28 cellular contexts compared by ENCODE assay signal in genomic region chr21:31408306-31409088, GRCh38.
DNase-seq lines count a peak whose midpoint lies in the region; ATAC-seq and TF ChIP-seq lines count a peak whose summit lies in the region.
"Had no signal": no experiment of that assay in that cellular context is flagged by ENCODE, and none has a peak within 500 bp of the region (broad histone marks: within the 10 kb centered on the region; RNA-seq: fewer than 3 reads in every experiment).

No MANE protein-coding gene starts in this region.

- TF ChIP-seq CTCF in heart right ventricle (IDR thresholded peaks at IDR 0.05): no peak
- TF ChIP-seq CTCF in nephron progenitor cell (IDR thresholded peaks at IDR 0.05): no peak
- no peak for TF ChIP-seq CTCF in mucosa of descending colon (IDR thresholded peaks at IDR 0.05)

- H3K36me3 ChIP-seq in heart right ventricle (no peaks in the 10 kb centered on the region), aorta (ENCODE audit: control insufficient read depth in 1 of 2, insufficient read depth in 2 of 2, low read length in 1 of 2) (no peaks in the 10 kb centered on the region), mucosa of descending colon (ENCODE audit: low read depth) (no peaks in the 10 kb centered on the region)
- H3K36me3 ChIP-seq in effector memory CD4-positive, alpha-beta T cell (ENCODE audit: control insufficient read depth, insufficient read depth, low read length): no peaks in the 10 kb centered on the region
- H3K36me3 ChIP-seq: ovary, right lobe of liver, transverse colon had no signal

- no peaks in the 10 kb centered on the region for H3K36me3 Mint-ChIP-seq in activated CD8-positive, alpha-beta memory T cell treated with anti-CD3 and anti-CD28 coated beads, Interleukin-2, amount 10 ng/mL, durations not matched to agents 7 days and 5 days
- peaks cover 10% of the 10 kb centered on the region for H3K36me3 Mint-ChIP-seq in nephron progenitor cell (ENCODE audit: low read depth)
- H3K36me3 Mint-ChIP-seq: activated CD4-positive, alpha-beta memory T cell treated with anti-CD3 and anti-CD28 coated beads for 36 hours; CD4-positive, alpha-beta memory T cell; natural killer cell had no signal

- no peak overlapping the region for H3K27ac Mint-ChIP-seq in activated CD8-positive, alpha-beta memory T cell treated with anti-CD3 and anti-CD28 coated beads, Interleukin-2, amount 10 ng/mL, durations not matched to agents 7 days and 5 days
- peak overlapping the region; percentile 53 for H3K27ac Mint-ChIP-seq in nephron progenitor cell
- H3K27ac Mint-ChIP-seq: activated CD4-positive, alpha-beta memory T cell treated with anti-CD3 and anti-CD28 coated beads for 36 hours; CD4-positive, alpha-beta memory T cell; HFFc6; natural killer cell; stimulated activated naive CD8-positive, alpha-beta T cell treated with anti-CD3 and anti-CD28 coated beads, Interleukin-15, Interleukin-2, amounts not matched to agents 100 ng/mL and 50 ng/mL, for 24 hours had no signal

- H3K4me3 Mint-ChIP-seq in activated CD8-positive, alpha-beta memory T cell treated with anti-CD3 and anti-CD28 coated beads, Interleukin-2, amount 10 ng/mL, durations not matched to agents 7 days and 5 days: no peak overlapping the region
- no peak overlapping the region for H3K4me3 Mint-ChIP-seq in nephron progenitor cell
- H3K4me3 Mint-ChIP-seq: activated CD4-positive, alpha-beta memory T cell treated with anti-CD3 and anti-CD28 coated beads for 36 hours; activated T-cell treated with anti-CD3 and anti-CD28 coated beads, Interleukin-2, amount 50 U/mL, for 4 hours; CD4-positive, alpha-beta memory T cell; HFFc6; natural killer cell; stimulated activated naive CD8-positive, alpha-beta T cell treated with anti-CD3 and anti-CD28 coated beads, Interleukin-15, Interleukin-2, amounts not matched to agents 100 ng/mL and 50 ng/mL, for 24 hours had no signal

- no peaks in the 10 kb centered on the region for H3K9me3 Mint-ChIP-seq in activated CD8-positive, alpha-beta memory T cell treated with anti-CD3 and anti-CD28 coated beads, Interleukin-2, amount 10 ng/mL, durations not matched to agents 7 days and 5 days (ENCODE audit: low read depth)
- H3K9me3 Mint-ChIP-seq in nephron progenitor cell: no peaks in the 10 kb centered on the region
- H3K9me3 Mint-ChIP-seq: activated CD4-positive, alpha-beta memory T cell treated with anti-CD3 and anti-CD28 coated beads for 36 hours; activated T-cell treated with anti-CD3 and anti-CD28 coated beads, Interleukin-2, amount 50 U/mL, for 4 hours; CD4-positive, alpha-beta memory T cell; natural killer cell; stimulated activated naive CD8-positive, alpha-beta T cell treated with anti-CD3 and anti-CD28 coated beads, Interleukin-15, Interleukin-2, amounts not matched to agents 100 ng/mL and 50 ng/mL, for 24 hours had no signal

- H3K27me3 Mint-ChIP-seq in activated CD8-positive, alpha-beta memory T cell treated with anti-CD3 and anti-CD28 coated beads, Interleukin-2, amount 10 ng/mL, durations not matched to agents 7 days and 5 days: peaks cover 5% of the 10 kb centered on the region
- no peaks in the 10 kb centered on the region for H3K27me3 Mint-ChIP-seq in nephron progenitor cell (ENCODE audit: low read depth, poor library complexity)
- H3K27me3 Mint-ChIP-seq: activated CD4-positive, alpha-beta memory T cell treated with anti-CD3 and anti-CD28 coated beads for 36 hours; CD4-positive, alpha-beta memory T cell; stimulated activated naive CD8-positive, alpha-beta T cell treated with anti-CD3 and anti-CD28 coated beads, Interleukin-15, Interleukin-2, amounts not matched to agents 100 ng/mL and 50 ng/mL, for 24 hours had no signal

- CTCF ChIA-PET in activated CD8-positive, alpha-beta memory T cell treated with anti-CD3 and anti-CD28 coated beads, Interleukin-2, amount 10 ng/mL, durations not matched to agents 7 days and 5 days (lab: Charles Lee): no interaction called here

- H3K4me1 Mint-ChIP-seq in activated CD8-positive, alpha-beta memory T cell treated with anti-CD3 and anti-CD28 coated beads, Interleukin-2, amount 10 ng/mL, durations not matched to agents 7 days and 5 days: peaks cover 2% of the 10 kb centered on the region
- peaks cover 33% of the 10 kb centered on the region for H3K4me1 Mint-ChIP-seq in nephron progenitor cell
- H3K4me1 Mint-ChIP-seq: natural killer cell had no signal

- H3K4me1 ChIP-seq in heart right ventricle (peaks cover 0 to 4% (median 0%) of the 10 kb centered on the region in 9 donors), aorta (ENCODE audit: control insufficient read depth in 1 of 2, insufficient read depth in 2 of 2, low read length in 2 of 2) (no peaks in the 10 kb centered on the region), mucosa of descending colon (ENCODE audit: low read depth) (no peaks in the 10 kb centered on the region)
- H3K4me1 ChIP-seq in effector memory CD4-positive, alpha-beta T cell (ENCODE audit: control insufficient read depth, insufficient read depth, low read length, poor library complexity, severe bottlenecking): peaks cover 9% of the 10 kb centered on the region

- WGBS in heart right ventricle, 2 donors: 73 to 75% methylated on average over 10 of the region's 10 CpGs
- WGBS in aorta, 2 donors: 84 to 86% methylated on average over 10 of the region's 10 CpGs

- peak overlapping the region in 7 of 10 donors; percentile 17 to 67 (median 34) for H3K27ac ChIP-seq in heart right ventricle
- no peak overlapping the region for H3K27ac ChIP-seq in aorta (ENCODE audit: low read depth in 1 of 2, low read length in 2 of 2)
- no peak overlapping the region for H3K27ac ChIP-seq in effector memory CD4-positive, alpha-beta T cell (ENCODE audit: insufficient read depth, low read length, poor library complexity, severe bottlenecking)
- H3K27ac ChIP-seq: ovary, right lobe of liver had no signal

- no peak overlapping the region for H3K4me3 ChIP-seq in heart right ventricle
- no peak overlapping the region for H3K4me3 ChIP-seq in aorta (ENCODE audit: low read length in 2 of 2)
- no peak overlapping the region for H3K4me3 ChIP-seq in mucosa of descending colon
- H3K4me3 ChIP-seq in effector memory CD4-positive, alpha-beta T cell (ENCODE audit: insufficient read depth, low read depth, low read length, poor library complexity, severe bottlenecking): no peak overlapping the region
- H3K4me3 ChIP-seq: coronary artery, ovary, right lobe of liver, transverse colon had no signal

- H3K9me3 ChIP-seq in heart right ventricle (no peaks in the 10 kb centered on the region), aorta (ENCODE audit: control insufficient read depth, low read length) (no peaks in the 10 kb centered on the region), mucosa of descending colon (no peaks in the 10 kb centered on the region)
- H3K9me3 ChIP-seq in effector memory CD4-positive, alpha-beta T cell (ENCODE audit: control insufficient read depth, low read length): no peaks in the 10 kb centered on the region
- H3K9me3 ChIP-seq: ovary, right lobe of liver, transverse colon had no signal

- H3K27me3 ChIP-seq in heart right ventricle (no peaks in the 10 kb centered on the region), aorta (ENCODE audit: control insufficient read depth in 1 of 2, insufficient read depth in 2 of 2, low read length in 1 of 2) (no peaks in the 10 kb centered on the region)
- H3K27me3 ChIP-seq in effector memory CD4-positive, alpha-beta T cell (replicated peaks; ENCODE audit: control insufficient read depth, insufficient read depth, low read length, poor library complexity, severe bottlenecking): no peaks in the 10 kb centered on the region
- H3K27me3 ChIP-seq: ovary, right lobe of liver, transverse colon had no signal

- intact Hi-C loops in heart right ventricle (cut with DNase I): no loop called here
- intact Hi-C loops in aorta (cut with DNase I): no loop called here
- intact Hi-C loops in mucosa of descending colon (cut with DNase I, micrococcal nuclease): no loop called here

- no peak for ATAC-seq in activated CD8-positive, alpha-beta memory T cell treated with anti-CD3 and anti-CD28 coated beads, Interleukin-2, amount 10 ng/mL, durations not matched to agents 7 days and 5 days
- ATAC-seq in heart right ventricle (peak in 5 of 8 donors; percentile 20 to 71 (median 24)), aorta (ENCODE audit: low FRiP score) (peak; percentile 43), mucosa of descending colon (no peak)
- ATAC-seq: activated T-cell treated with anti-CD3 and anti-CD28 coated beads, Interleukin-2, amount 50 U/mL, for 4 hours; natural killer cell; right lobe of liver had no signal

- DNase-seq in activated CD8-positive, alpha-beta memory T cell treated with anti-CD3 and anti-CD28 coated beads, Interleukin-2, amount 50 U/mL, for 48 hours: peak; percentile 35
- no peak for DNase-seq in activated CD8-positive, alpha-beta memory T cell treated with anti-CD3 and anti-CD28 coated beads, Interleukin-2, amount 10 ng/mL, durations not matched to agents 7 days and 5 days
- DNase-seq in heart right ventricle (no peak), nephron progenitor cell (no peak), aorta (no peak), mucosa of descending colon (no peak), NCI-H2227 treated with DMSO at 0.1 percent for 48 hours (lab: John Stamatoyannopoulos, UW) (no peak)
- no peak for DNase-seq in effector memory CD4-positive, alpha-beta T cell
- DNase-seq: activated CD4-positive, alpha-beta memory T cell treated with anti-CD3 and anti-CD28 coated beads for 36 hours; activated CD4-positive, CD25-positive, alpha-beta regulatory T cell; activated naive CD4-positive, alpha-beta T cell treated with Interleukin-2 at 50 U/mL for 16 hours; activated T-cell treated with anti-CD3 and anti-CD28 coated beads, Interleukin-2, amount 50 U/mL, for 4 hours; CD4-positive, alpha-beta memory T cell; DMS153; glutamatergic neuron; HFFc6; natural killer cell; NCI-H2081 treated with DMSO at 0.1 percent for 48 hours; NCI-H446; OCI-M1; ovary; SHP77; stimulated activated CD4-positive, alpha-beta T cell treated with anti-CD3 and anti-CD28 coated beads, Interleukin-15, amount 100 ng/mL, for 24 hours; SW 1271; transverse colon had no signal

Comparison
In these comparisons a context has a peak if more than half of its experiments do, and no peak if none do; other contexts are left out.
1. ATAC-seq: peak in heart right ventricle (5 of 8) and aorta (single experiment); none in activated CD8-positive, alpha-beta memory T cell treated with anti-CD3 and anti-CD28 coated beads, Interleukin-2, amount 10 ng/mL, durations not matched to agents 7 days and 5 days (single experiment) and mucosa of descending colon (single experiment).
2. H3K27ac ChIP-seq: peak in heart right ventricle (7 of 10); none in aorta (0 of 2) and effector memory CD4-positive, alpha-beta T cell (single experiment).